ENCODE assay signal across 21 cellular contexts in genomic region chr6:43520097-43520496, GRCh38.
"Had no signal": no experiment of that assay in that cellular context is flagged by ENCODE, and none has a peak within 500 bp of the region (broad histone marks: within the 10 kb centered on the region; RNA-seq: fewer than 3 reads in every experiment).

No MANE protein-coding gene starts in this region.

- H3K27me3 Mint-ChIP-seq: activated CD4-positive, alpha-beta T cell treated with anti-CD3 and anti-CD28 coated beads, Interleukin-2, amount 10 ng/mL, durations not matched to agents 24 days and 14 days; activated T-helper 17 cell treated with anti-CD3 and anti-CD28 coated beads, Interleukin-2, amount 50 U/mL, for 72 hours; stimulated activated memory B cell treated with anti-CD40 and anti-IgM and Interleukin-4, amounts not matched to agents 10 μg/mL and 1 μg/mL and 100 μg/mL, for 72 hours had no signal

- H3K36me3 Mint-ChIP-seq: natural killer cell had no signal

- H3K9me3 ChIP-seq: adrenal gland, neutrophil, sigmoid colon, thyroid gland had no signal

- H2AFZ ChIP-seq: parathyroid adenoma had no signal

- H3K4me1 Mint-ChIP-seq: natural killer cell had no signal

- H3K4me3 Mint-ChIP-seq: activated CD4-positive, alpha-beta T cell treated with anti-CD3 and anti-CD28 coated beads, Interleukin-2, amount 10 ng/mL, durations not matched to agents 24 days and 14 days; activated T-helper 17 cell treated with anti-CD3 and anti-CD28 coated beads, Interleukin-2, amount 50 U/mL, for 72 hours; natural killer cell; stimulated activated memory B cell treated with anti-CD40 and anti-IgM and Interleukin-4, amounts not matched to agents 10 μg/mL and 1 μg/mL and 100 μg/mL, for 72 hours had no signal

- H3K27ac Mint-ChIP-seq: activated CD4-positive, alpha-beta T cell treated with anti-CD3 and anti-CD28 coated beads, Interleukin-2, amount 10 ng/mL, durations not matched to agents 24 days and 14 days; natural killer cell; stimulated activated memory B cell treated with anti-CD40 and anti-IgM and Interleukin-4, amounts not matched to agents 10 μg/mL and 1 μg/mL and 100 μg/mL, for 72 hours had no signal

- H3K9ac ChIP-seq: parathyroid adenoma had no signal

- H3K27ac ChIP-seq: adrenal gland, neutrophil, parathyroid adenoma, sigmoid colon had no signal

- H3K4me3 ChIP-seq: adrenal gland, sigmoid colon, thyroid gland had no signal

- H3K27me3 ChIP-seq: adrenal gland, neutrophil, sigmoid colon, thyroid gland had no signal

- H3K9me3 Mint-ChIP-seq: activated CD4-positive, alpha-beta T cell treated with anti-CD3 and anti-CD28 coated beads, Interleukin-2, amount 10 ng/mL, durations not matched to agents 24 days and 14 days; activated T-helper 17 cell treated with anti-CD3 and anti-CD28 coated beads, Interleukin-2, amount 50 U/mL, for 72 hours; natural killer cell; stimulated activated memory B cell treated with anti-CD40 and anti-IgM and Interleukin-4, amounts not matched to agents 10 μg/mL and 1 μg/mL and 100 μg/mL, for 72 hours had no signal

- DNase-seq: activated CD4-positive, alpha-beta T cell treated with anti-CD3 and anti-CD28 coated beads, Interleukin-2, amount 10 ng/mL, durations not matched to agents 24 days and 14 days; activated CD4-positive, CD25-positive, alpha-beta regulatory T cell; activated CD8-positive, alpha-beta memory T cell treated with anti-CD3 and anti-CD28 coated beads for 24 hours; activated naive CD4-positive, alpha-beta T cell; adrenal gland; cerebellar nuclear complex; cortex of kidney; erythroblast; foreskin melanocyte; glutamatergic neuron; hippocampal formation; left cardiac atrium; natural killer cell; stimulated activated CD4-positive, alpha-beta T cell treated with anti-CD3 and anti-CD28 coated beads, Interleukin-4, amount 100 ng/mL, for 24 hours; T1000; thyroid gland had no signal
